11 cellular contexts compared by ENCODE assay signal in genomic region chr7:75772081-75773077, GRCh38. TPM values are rescaled to one million over a fixed set of nuclear protein-coding genes. Genes with fewer than 3 reads are reported as not detected.
DNase-seq lines count a peak whose midpoint lies in the region; ATAC-seq and TF ChIP-seq lines count a peak whose summit lies in the region.
"Had no signal": no experiment of that assay in that cellular context is flagged by ENCODE, and none has a peak within 500 bp of the region (broad histone marks: within the 10 kb centered on the region; RNA-seq: fewer than 3 reads in every experiment).

Gene CCL26 (minus strand): TSS chr7:75772211. CDS start chr7:75772176, 35 bp downstream.

- no peak within 1 kb of the TSS for H3K4me3 ChIP-seq in gastrocnemius medialis

- peak; percentile 41 to 60 for ATAC-seq in gastrocnemius medialis
- ATAC-seq in GM21381 (IDR thresholded peaks at IDR 0.05; ENCODE audit: unreplicated experiment), result no peak
- ATAC-seq: T-cell had no signal

- no peaks in the 10 kb centered on the region for H3K9me3 ChIP-seq in gastrocnemius medialis

- H3K36me3 ChIP-seq in gastrocnemius medialis, result no peaks in the 10 kb centered on the region

- in situ Hi-C loops in gastrocnemius medialis (cut with MboI; ENCODE audit: low sequenced_read_pairs in 4 of 4), result loop anchor here in 1 of 4 donors (25.0 kb wide), 1 partner anchor 710 kb away; the partner anchor contains the start of gene RCC1L

- H3K27ac ChIP-seq in gastrocnemius medialis, result peak within 1 kb of the TSS in 2 of 4 donors; percentile 45 to 54

- no peak for TF ChIP-seq POLR2A in gastrocnemius medialis (IDR thresholded peaks at IDR 0.05)

- H3K4me1 ChIP-seq in gastrocnemius medialis, result no peaks in the 10 kb centered on the region

- intact Hi-C loops in gastrocnemius medialis (cut with DNase I; ENCODE audit: low total_unique reads), result no loop called here

- H3K27me3 ChIP-seq in gastrocnemius medialis, result no peaks in the 10 kb centered on the region

- DNase-seq in ELR (ENCODE audit: low read depth) (peak; percentile 81), SW480 (ENCODE audit: low spot score) (peak; percentile 56), glomerular visceral epithelial cell (ENCODE audit: extremely low spot score) (peak; percentile 20), gastrocnemius medialis (peak; percentile 25 to 46), amniotic stem cell (lab: John Stamatoyannopoulos, UW) (no peak), DMS114 treated with DMSO at 0.1 percent for 48 hours (lab: John Stamatoyannopoulos, UW; ENCODE audit: unreplicated experiment) (no peak), putamen (ENCODE audit: low spot score) (no peak)
- DNase-seq: activated naive CD4-positive, alpha-beta T cell treated with anti-CD3 and anti-CD28 coated beads, Interleukin-2, amount 10 ng/mL, durations not matched to agents 7 days and 5 days; NCI-H1048; T-cell had no signal

- no peak for TF ChIP-seq CTCF in gastrocnemius medialis (IDR thresholded peaks at IDR 0.05 in 4 of 5, conservative IDR thresholded peaks at IDR 0.05 in 1 of 5)

RNA-seq across cellular contexts. Expression of gene CCL26, which starts in this region (rescaled TPM):
- total RNA-seq in gastrocnemius medialis, result not detected
- total RNA-seq: T-cell had no signal

Comparison
In these comparisons a context has a peak if more than half of its experiments do, and no peak if none do; other contexts are left out.
1. Peak in DNase-seq and ATAC-seq in gastrocnemius medialis; RNA of the gene not detected or under 1 TPM.
2. DNase-seq: peak in ELR (single experiment), SW480 (single experiment) and glomerular visceral epithelial cell (single experiment); none in amniotic stem cell (single experiment), DMS114 treated with DMSO at 0.1 percent for 48 hours (single experiment) and putamen (single experiment).